ENCODE assay signal across 23 cellular contexts in the genomic region with DNA sequence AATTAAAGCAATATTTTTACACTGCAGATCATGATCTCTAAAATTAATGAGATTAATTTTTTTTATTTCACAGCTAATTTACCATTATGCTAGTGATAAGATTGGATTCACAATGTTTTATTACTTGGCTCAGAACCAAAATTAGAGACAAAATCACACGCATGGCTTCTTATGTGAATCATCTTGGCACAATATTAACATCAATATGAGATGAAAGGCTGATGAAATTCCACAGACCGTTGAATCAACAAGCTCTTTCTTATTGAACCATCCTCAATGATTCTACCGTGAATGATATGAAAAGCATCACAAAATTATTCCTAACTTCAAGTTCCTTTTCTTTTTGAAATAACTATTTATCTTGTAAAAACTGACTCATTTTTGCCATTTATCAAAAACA.
DNase-seq lines count a peak whose midpoint lies in the region; ATAC-seq, FAIRE-seq and TF ChIP-seq lines count a peak whose summit lies in the region.
"Had no signal": no experiment of that assay in that cellular context is flagged by ENCODE, and none has a peak within 500 bp of the region (broad histone marks: within the 10 kb centered on the region; RNA-seq: fewer than 3 reads in every experiment).

No MANE protein-coding gene starts in this region.

- no peak overlapping the region for H2AFZ ChIP-seq in smooth muscle cell (ENCODE audit: low read depth)

- H3K9ac ChIP-seq in smooth muscle cell (ENCODE audit: low read depth): no peak overlapping the region

- no peaks in the 10 kb centered on the region for H3K27me3 ChIP-seq in smooth muscle cell (ENCODE audit: low read depth)
- H3K27me3 ChIP-seq: ovary, sigmoid colon, uterus had no signal

- DNase-seq in D721Med (ENCODE audit: insufficient read length, low spot score) (no peak), M059J (ENCODE audit: low read depth) (peak; percentile 8), astrocyte of the cerebellum (ENCODE audit: low read depth) (peak; percentile 28), glomerular visceral epithelial cell (ENCODE audit: extremely low spot score) (peak; percentile 47), smooth muscle cell (lab: John Stamatoyannopoulos, UW; ENCODE audit: unreplicated experiment) (no peak), NOMO-1 (lab: John Stamatoyannopoulos, UW; ENCODE audit: unreplicated experiment in 2 of 2) (no peak), NCI-H1092 (lab: John Stamatoyannopoulos, UW) (no peak)
- DNase-seq: activated CD4-positive, alpha-beta T cell treated with anti-CD3 and anti-CD28 coated beads for 1 hour; Calu3; endodermal cell; GF-D8; glutamatergic neuron; HFFc6; lower lobe of right lung; naive B cell; ovary; SIG-M5; sigmoid colon; stimulated activated CD4-positive, alpha-beta T cell treated with anti-CD3 and anti-CD28 coated beads, Interleukin-2, amount 100 ng/mL, for 48 hours; T1000; uterus had no signal

- in situ Hi-C loops in astrocyte of the cerebellum (cut with HindIII; ENCODE audit: low sequenced_read_pairs): no loop called here

- no peak overlapping the region for H3K27ac ChIP-seq in smooth muscle cell (ENCODE audit: low read depth)
- H3K27ac ChIP-seq: lower lobe of right lung, ovary, sigmoid colon, uterus had no signal

- H3F3A ChIP-seq in smooth muscle cell (ENCODE audit: low read depth): no peaks in the 10 kb centered on the region

- no peak overlapping the region for H3K4me2 ChIP-seq in smooth muscle cell

- no peaks in the 10 kb centered on the region for H3K4me1 ChIP-seq in smooth muscle cell (ENCODE audit: low read depth)
- H3K4me1 ChIP-seq: lower lobe of right lung, sigmoid colon, uterus had no signal

- H3K79me2 ChIP-seq in smooth muscle cell (ENCODE audit: low read depth): no peaks in the 10 kb centered on the region

- FAIRE-seq in D721Med (lab: Jason Lieb, UNC): peak; percentile 71
- FAIRE-seq: GM12892 had no signal

- 95% methylated on average over 3 of the region's 3 CpGs for WGBS in smooth muscle cell (ENCODE audit: low lambda C conversion rate)

- no peak overlapping the region for H3K4me3 ChIP-seq in astrocyte of the cerebellum (ENCODE audit: low read depth, low read length)
- H3K4me3 ChIP-seq in smooth muscle cell: no peak overlapping the region
- H3K4me3 ChIP-seq: lower lobe of right lung, ovary, sigmoid colon, uterus had no signal

- H3K36me3 ChIP-seq in smooth muscle cell (ENCODE audit: low read depth): no peaks in the 10 kb centered on the region
- H3K36me3 ChIP-seq: lower lobe of right lung, ovary, sigmoid colon, uterus had no signal

- H4K20me1 ChIP-seq in smooth muscle cell (ENCODE audit: low read depth): no peaks in the 10 kb centered on the region

- TF ChIP-seq CTCF in D721Med (IDR thresholded peaks at IDR 0.05; ENCODE audit: insufficient read depth, missing control alignments) (no peak), astrocyte of the cerebellum (IDR thresholded peaks at IDR 0.05; ENCODE audit: low read depth, low read length, missing control alignments) (no peak), smooth muscle cell (IDR thresholded peaks at IDR 0.05; ENCODE audit: borderline replicate concordance, insufficient read depth, poor library complexity, severe bottlenecking) (no peak)

- H3K9me3 ChIP-seq in smooth muscle cell (replicated peaks; ENCODE audit: low read depth): no peaks in the 10 kb centered on the region
- H3K9me3 ChIP-seq: lower lobe of right lung, ovary, sigmoid colon, uterus had no signal

- ATAC-seq in HG03135 (IDR thresholded peaks at IDR 0.05; ENCODE audit: unreplicated experiment): no peak
- ATAC-seq: lower lobe of right lung had no signal

Comparison
In these comparisons a context has a peak if more than half of its experiments do, and no peak if none do; other contexts are left out.
1. DNase-seq: peak in M059J (single experiment), astrocyte of the cerebellum (single experiment) and glomerular visceral epithelial cell (single experiment); none in D721Med (single experiment), smooth muscle cell (single experiment), NOMO-1 (0 of 2) and NCI-H1092 (single experiment).